Comparison of ENCODE assay signal across 20 cellular contexts in the genomic region with DNA sequence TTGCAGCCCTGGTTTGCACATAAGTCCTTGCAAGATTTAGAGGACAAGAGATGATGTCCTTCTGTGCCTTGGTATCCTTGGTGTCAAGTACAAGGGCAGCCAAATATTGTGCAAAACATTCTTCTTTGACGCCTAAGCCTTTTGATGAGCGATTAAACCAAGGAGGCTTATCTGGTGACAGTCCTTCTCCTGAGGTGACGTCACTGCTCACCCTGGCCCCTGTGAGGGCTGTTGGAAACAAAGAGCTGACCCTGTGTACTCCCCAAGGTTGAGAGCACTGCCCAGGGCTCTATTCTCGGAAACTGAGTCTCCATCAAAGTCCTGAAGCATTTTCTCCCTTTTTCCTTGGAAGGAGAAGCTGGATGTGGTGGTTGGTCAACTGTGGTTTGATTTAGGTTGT.
"Had no signal": no experiment of that assay in that cellular context is flagged by ENCODE, and none has a peak within 500 bp of the region (broad histone marks: within the 10 kb centered on the region; RNA-seq: fewer than 3 reads in every experiment).

No MANE protein-coding gene starts in this region.

- H3K36me3 ChIP-seq: prostate gland, tibial nerve, upper lobe of right lung, vagina had no signal

- H3K27me3 ChIP-seq: testis, vagina had no signal

- H2AFZ ChIP-seq: hepatocyte, parathyroid adenoma had no signal

- H3K4me2 ChIP-seq: hepatocyte had no signal

- DNase-seq: dermis blood vessel endothelial cell; endodermal cell; foreskin melanocyte; head of caudate nucleus; left colon; mesendoderm; naive B cell; stimulated activated CD4-positive, alpha-beta T cell treated with anti-CD3 and anti-CD28 coated beads, Interleukin-2, amount 100 ng/mL, for 24 hours; stimulated activated CD4-positive, alpha-beta T cell treated with anti-CD3 and anti-CD28 coated beads, Interleukin-4, amount 100 ng/mL, for 4 hours; stimulated activated naive B cell treated with anti-CD40 and anti-IgM and Interleukin-4, amounts not matched to agents 10 μg/mL and 1 μg/mL and 100 μg/mL, for 72 hours; stimulated activated naive CD8-positive, alpha-beta T cell treated with anti-CD3 and anti-CD28 coated beads, Interleukin-15, amount 100 ng/mL, for 72 hours; testis; upper lobe of right lung had no signal

- H3K27ac ChIP-seq: hepatocyte, parathyroid adenoma, prostate gland, skin epidermis, testis, tibial nerve, upper lobe of right lung, vagina had no signal

- H3K4me1 ChIP-seq: parathyroid adenoma, prostate gland, testis, upper lobe of right lung had no signal

- H3K79me2 ChIP-seq: parathyroid adenoma had no signal

- ATAC-seq: left colon; sciatic nerve; stimulated activated naive B cell treated with anti-CD40 and anti-IgM and Interleukin-4, amounts not matched to agents 10 μg/mL and 1 μg/mL and 100 μg/mL, for 72 hours; stimulated activated naive CD8-positive, alpha-beta T cell treated with anti-CD3 and anti-CD28 coated beads, Interleukin-15, amount 100 ng/mL, for 72 hours; upper lobe of right lung had no signal

- H3K9me3 ChIP-seq: prostate gland, testis, tibial nerve, upper lobe of right lung, vagina had no signal

- H3K9ac ChIP-seq: parathyroid adenoma had no signal

- H3K4me3 ChIP-seq: hepatocyte, prostate gland, skin epidermis, testis, tibial nerve, upper lobe of right lung, vagina had no signal
